38 cellular contexts compared by ENCODE assay signal in the genomic region with DNA sequence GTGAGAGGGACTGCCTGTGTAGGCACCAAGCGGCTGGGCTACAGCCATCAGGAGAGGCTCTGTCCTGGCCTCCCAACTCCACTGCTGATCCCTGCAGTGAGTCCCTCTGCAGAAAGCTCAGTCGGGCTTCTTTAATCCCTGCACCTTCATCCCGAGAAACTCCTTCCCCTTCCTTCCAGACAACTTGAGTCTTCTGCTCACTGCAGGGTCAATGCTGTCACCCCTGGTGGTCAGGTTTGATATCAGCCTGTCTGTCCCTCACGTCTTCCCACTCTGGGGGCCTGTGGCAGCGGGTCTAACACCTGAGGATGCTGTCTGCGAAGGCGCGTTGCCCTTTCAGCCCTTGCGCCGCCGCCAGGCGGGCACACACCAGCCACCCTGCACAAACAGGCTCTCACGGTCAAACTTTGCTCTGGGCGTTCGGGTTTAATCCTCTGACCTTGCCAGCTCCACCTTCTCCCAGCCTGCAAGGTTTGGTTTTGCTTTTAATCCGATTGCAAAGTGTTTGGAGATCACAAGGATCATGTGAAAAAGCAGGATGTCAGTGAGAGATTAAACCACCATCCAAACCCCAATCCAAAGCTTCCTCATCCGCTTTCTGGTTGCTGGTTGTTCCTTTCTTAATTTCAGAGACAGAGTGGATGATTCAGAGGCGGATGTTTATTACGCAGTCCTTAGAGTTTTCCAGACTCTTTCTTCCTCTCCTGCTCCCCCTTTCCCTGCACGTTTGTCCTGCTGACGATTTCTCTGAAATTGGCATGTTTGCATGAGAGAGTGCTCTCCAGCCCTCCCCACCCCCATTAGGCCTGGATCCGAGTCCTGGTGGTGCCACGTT.
DNase-seq lines count a peak whose midpoint lies in the region; ATAC-seq, FAIRE-seq and TF ChIP-seq lines count a peak whose summit lies in the region.
"Had no signal": no experiment of that assay in that cellular context is flagged by ENCODE, and none has a peak within 500 bp of the region (broad histone marks: within the 10 kb centered on the region; RNA-seq: fewer than 3 reads in every experiment).

No MANE protein-coding gene starts in this region.

- peak overlapping the region; percentile 94 for H2BK12ac ChIP-seq in H1 (ENCODE audit: low read depth, low read length)
- H2BK12ac ChIP-seq in neuronal stem cell (ENCODE audit: low read length) = peak overlapping the region; percentile 46

- intact Hi-C loops in Calu3 (cut with micrococcal nuclease; ENCODE audit: unreplicated experiment) (no loop called here), IMR-90 (cut with micrococcal nuclease) (no loop called here)

- H3K36me3 Mint-ChIP-seq in Calu3 (ENCODE audit: insufficient read depth, unreplicated experiment) = no peaks in the 10 kb centered on the region
- H3K36me3 Mint-ChIP-seq: activated naive CD8-positive, alpha-beta T cell; CD4-positive, CD25-positive, alpha-beta regulatory T cell; immature natural killer cell; naive thymus-derived CD4-positive, alpha-beta T cell; T-cell had no signal

- no peak overlapping the region for H3K27ac ChIP-seq in IMR-90 (ENCODE audit: insufficient read depth, low read length)
- no peak overlapping the region; the same call in 1 of the 2 replicates for H3K27ac ChIP-seq in H1 (ENCODE audit: low read depth, low read length)
- H3K27ac ChIP-seq in neuronal stem cell (replicated peaks; ENCODE audit: low read length) = no peak overlapping the region
- H3K27ac ChIP-seq: gastrocnemius medialis, KMS-11, left ventricle myocardium inferior, pancreas, SJSA1, thyroid gland had no signal

- peaks cover 10% of the 10 kb centered on the region for H3K4me1 Mint-ChIP-seq in Calu3 (ENCODE audit: low read depth, unreplicated experiment)
- H3K4me1 Mint-ChIP-seq: activated CD4-positive, alpha-beta T cell treated with anti-CD3 and anti-CD28 coated beads for 36 hours; CD4-positive, CD25-positive, alpha-beta regulatory T cell; immature natural killer cell; naive thymus-derived CD4-positive, alpha-beta T cell; T-cell had no signal

- BruUV-seq in Calu3 (replicated peaks; lab: Mats Ljungman, UMichigan) (no TSS peak), IMR-90 (replicated peaks; lab: Mats Ljungman, UMichigan) (no TSS peak)

- no peak overlapping the region for H2BK120ac ChIP-seq in IMR-90 (ENCODE audit: low read depth, low read length)
- peak overlapping the region; percentile 88 for H2BK120ac ChIP-seq in H1 (replicated peaks; ENCODE audit: low read depth, low read length)
- H2BK120ac ChIP-seq in neuronal stem cell (ENCODE audit: low read depth, low read length) = no peak overlapping the region

- TF ChIP-seq CTCF in Calu3 (IDR thresholded peaks at IDR 0.05; ENCODE audit: unreplicated experiment) = no peak
- no peak for TF ChIP-seq CTCF in IMR-90 (conservative IDR thresholded peaks at IDR 0.05; ENCODE audit: low read depth, low read length)
- peak in 2 of 3 experiments; percentile 8 to 26; a peak in 2 of 4 replicates for TF ChIP-seq CTCF in H1 (IDR thresholded peaks at IDR 0.05; ENCODE audit: control extremely low read depth in 1 of 3, insufficient read depth in 1 of 3, low read depth in 1 of 3, low read length in 3 of 3)

- dilution Hi-C loops in IMR-90 (cut with HindIII; ENCODE audit: low sequenced_read_pairs, unreplicated experiment) = no loop called here

- H3K56ac ChIP-seq in IMR-90 (ENCODE audit: extremely low read depth, insufficient read depth, low read length) (no peak overlapping the region), H1 (replicated peaks; ENCODE audit: insufficient read length, low read depth, low read length) (no peak overlapping the region)

- no peak for FAIRE-seq in H1 (lab: Jason Lieb, UNC)
- FAIRE-seq: A204.1, astrocyte, pancreas, TTC549 had no signal

- no peak overlapping the region for H3K23ac ChIP-seq in IMR-90 (ENCODE audit: low read depth, low read length)
- H3K23ac ChIP-seq in H1 (ENCODE audit: insufficient read length) = no peak overlapping the region
- no peak overlapping the region for H3K23ac ChIP-seq in neuronal stem cell (ENCODE audit: low read depth, low read length, poor library complexity)

- 0% methylated on average over 1 of the region's 23 CpGs; no CpG with 5 or more reads in 1 of the 2 experiments for WGBS in IMR-90 (ENCODE audit: extremely low coverage in 2 of 2, insufficient read length in 1 of 2), 2 experiments
- 83% methylated on average over 20 of the region's 23 CpGs; no CpG with 5 or more reads in 1 of the 2 experiments for WGBS in H1 (ENCODE audit: extremely low coverage in 1 of 2, insufficient coverage in 1 of 2, insufficient read length in 1 of 2, insufficient replicate concordance in 2 of 2, low coverage in 1 of 2, low lambda C conversion rate in 2 of 2, missing lambda C conversion rate in 1 of 2), 2 experiments
- WGBS in neuronal stem cell (ENCODE audit: extremely low coverage in 2 of 2, insufficient read length in 2 of 2, insufficient replicate concordance in 1 of 2), 2 donors = no CpG with 5 or more reads among the region's 23 CpGs

- in situ Hi-C loops in IMR-90 (cut with MboI; ENCODE audit: low sequenced_read_pairs) = no loop called here

- no peak overlapping the region for H3K27ac Mint-ChIP-seq in Calu3 (ENCODE audit: unreplicated experiment)
- H3K27ac Mint-ChIP-seq: activated CD4-positive, alpha-beta T cell treated with anti-CD3 and anti-CD28 coated beads for 36 hours; activated CD8-positive, alpha-beta T cell treated with anti-CD3 and anti-CD28 coated beads, Interleukin-2, amount 10 ng/mL, durations not matched to agents 7 days and 5 days; activated naive CD8-positive, alpha-beta T cell; activated T-helper 2 cell treated with anti-CD3 and anti-CD28 coated beads, Interferon-gamma antibody, Interleukin-2, Interleukin-4, amounts not matched to agents 10 μg/mL and 5 μg/mL and 100 μg/mL, durations not matched to agents 14 hours and 24 hours and 36 hours; CD4-positive, CD25-positive, alpha-beta regulatory T cell; naive thymus-derived CD4-positive, alpha-beta T cell; stimulated activated naive CD8-positive, alpha-beta T cell treated with anti-CD3 and anti-CD28 coated beads, Interleukin-15, Interleukin-2, amounts not matched to agents 100 ng/mL and 50 ng/mL, for 24 hours; T-cell had no signal

- H3K9me3 Mint-ChIP-seq in Calu3 (ENCODE audit: low read depth, unreplicated experiment) = no peaks in the 10 kb centered on the region
- H3K9me3 Mint-ChIP-seq: activated T-helper 2 cell treated with anti-CD3 and anti-CD28 coated beads, Interferon-gamma antibody, Interleukin-2, Interleukin-4, amounts not matched to agents 10 μg/mL and 5 μg/mL and 100 μg/mL, durations not matched to agents 14 hours and 24 hours and 36 hours; immature natural killer cell; stimulated activated naive CD8-positive, alpha-beta T cell treated with anti-CD3 and anti-CD28 coated beads, Interleukin-15, Interleukin-2, amounts not matched to agents 100 ng/mL and 50 ng/mL, for 24 hours; T-cell had no signal

- H3K9me3 ChIP-seq in IMR-90 (ENCODE audit: control insufficient read depth, insufficient read depth, low read length) = no peaks in the 10 kb centered on the region
- H3K9me3 ChIP-seq in H1 (ENCODE audit: insufficient read depth in 2 of 2, low read depth in 1 of 2, low read length in 1 of 2) = no peaks in the 10 kb centered on the region
- no peaks in the 10 kb centered on the region for H3K9me3 ChIP-seq in neuronal stem cell (replicated peaks in 1 of 2; ENCODE audit: control insufficient read depth in 2 of 2, insufficient read depth in 1 of 2, low read depth in 1 of 2, low read length in 2 of 2)
- H3K9me3 ChIP-seq: gastrocnemius medialis, HAP-1, left ventricle myocardium inferior, pancreas, SJSA1, thyroid gland had no signal

- H3K23me2 ChIP-seq in H1 (ENCODE audit: low read depth, low read length) = peaks cover 2% of the 10 kb centered on the region; the same call in 1 of the 2 replicates

- H3K9me1 ChIP-seq in IMR-90 (ENCODE audit: insufficient read depth, low read length) = no peaks in the 10 kb centered on the region

- DNase-seq in Calu3 (no peak), IMR-90 (no peak), H1 (ENCODE audit: low read depth in 1 of 2, low spot score in 2 of 2) (no peak), neuronal stem cell (ENCODE audit: low spot score) (no peak), islet precursor cell (no peak), GM19238 (ENCODE audit: insufficient read length, low spot score) (no peak)
- DNase-seq: activated CD4-positive, alpha-beta T cell treated with anti-CD3 and anti-CD28 coated beads for 36 hours; activated CD8-positive, alpha-beta T cell treated with anti-CD3 and anti-CD28 coated beads, Interleukin-2, amount 10 ng/mL, durations not matched to agents 7 days and 5 days; caudate nucleus; CD4-positive, CD25-positive, alpha-beta regulatory T cell; dermis blood vessel endothelial cell; DMS 273 treated with DMSO at 0.1 percent for 48 hours; gastrocnemius medialis; hippocampal formation; immature natural killer cell; left ventricle myocardium inferior; MM.1S; naive thymus-derived CD4-positive, alpha-beta T cell; NCI-H1417 treated with DMSO at 0.1 percent for 48 hours; NCI-H2081; NCI-H2227 treated with DMSO at 0.1 percent for 48 hours; NCI-H526 treated with DMSO at 0.1 percent for 48 hours; stimulated activated CD4-positive, alpha-beta T cell treated with anti-CD3 and anti-CD28 coated beads, Interleukin-4, amount 100 ng/mL, for 4 hours; T-cell; thyroid gland had no signal

- no peak for TF ChIP-seq POLR2A in IMR-90 (IDR thresholded peaks at IDR 0.05; ENCODE audit: low read depth, low read length)
- no peak for TF ChIP-seq POLR2A in H1 (IDR thresholded peaks at IDR 0.05; ENCODE audit: control extremely low read depth in 1 of 2, low read depth in 2 of 2, low read length in 2 of 2)

- no peaks in the 10 kb centered on the region for H3K79me2 ChIP-seq in H1 (ENCODE audit: control insufficient read depth in 1 of 2, insufficient read depth in 2 of 2, low read length in 2 of 2)

- no peaks in the 10 kb centered on the region for H3K27me3 Mint-ChIP-seq in Calu3 (ENCODE audit: unreplicated experiment)
- H3K27me3 Mint-ChIP-seq: CD4-positive, CD25-positive, alpha-beta regulatory T cell; stimulated activated naive CD8-positive, alpha-beta T cell treated with anti-CD3 and anti-CD28 coated beads, Interleukin-15, Interleukin-2, amounts not matched to agents 100 ng/mL and 50 ng/mL, for 24 hours had no signal

- H3K9ac ChIP-seq in IMR-90 (ENCODE audit: low read depth, low read length) = no peak overlapping the region
- 0 out of 7 replicates have a peak overlapping the region, but pooled peaks of 1 of the 4 experiments have one; percentile 24 for H3K9ac ChIP-seq in H1 (replicated peaks in 1 of 4; ENCODE audit: extremely low read depth in 1 of 4, low read depth in 3 of 4, low read length in 3 of 4)
- no peak overlapping the region for H3K9ac ChIP-seq in neuronal stem cell (ENCODE audit: low read depth, low read length, poor library complexity)
- H3K9ac ChIP-seq: KMS-11 had no signal

- no peak for TF ChIP-seq EP300 in H1 (IDR thresholded peaks at IDR 0.05; ENCODE audit: borderline replicate concordance in 1 of 2, low read depth in 2 of 2, low read length in 2 of 2)

- H2AFZ ChIP-seq in IMR-90 (replicated peaks; ENCODE audit: low read length, poor library complexity) (peak overlapping the region; percentile 46), H1 (ENCODE audit: low read length) (peak overlapping the region; percentile 59), neuronal stem cell (ENCODE audit: low read length) (peak overlapping the region; percentile 29)

- no peak overlapping the region for H2AK9ac ChIP-seq in IMR-90 (replicated peaks; ENCODE audit: low read depth, low read length, poor library complexity)

- H2BK15ac ChIP-seq in IMR-90 (ENCODE audit: low read depth, low read length) (no peak overlapping the region), H1 (ENCODE audit: low read length) (peak overlapping the region; percentile 10; the same call in 1 of the 2 replicates), neuronal stem cell (ENCODE audit: low read length) (no peak overlapping the region)

- ATAC-seq in IMR-90 (ENCODE audit: low read depth) (no peak), GM19035 (IDR thresholded peaks at IDR 0.05; ENCODE audit: unreplicated experiment) (no peak), GM19324 (IDR thresholded peaks at IDR 0.05; ENCODE audit: low FRiP score, unreplicated experiment) (no peak)
- ATAC-seq: activated CD4-positive, alpha-beta T cell treated with anti-CD3 and anti-CD28 coated beads for 36 hours; activated CD8-positive, alpha-beta T cell treated with anti-CD3 and anti-CD28 coated beads, Interleukin-2, amount 10 ng/mL, durations not matched to agents 7 days and 5 days; gastrocnemius medialis; naive thymus-derived CD4-positive, alpha-beta T cell; pancreas; sciatic nerve; T-cell had no signal

- peak overlapping the region; percentile 9 for H3K4me3 Mint-ChIP-seq in Calu3 (ENCODE audit: low read depth, unreplicated experiment)
- H3K4me3 Mint-ChIP-seq: activated CD4-positive, alpha-beta T cell treated with anti-CD3 and anti-CD28 coated beads for 36 hours; activated CD8-positive, alpha-beta T cell treated with anti-CD3 and anti-CD28 coated beads, Interleukin-2, amount 10 ng/mL, durations not matched to agents 7 days and 5 days; activated naive CD8-positive, alpha-beta T cell; CD4-positive, CD25-positive, alpha-beta regulatory T cell; immature natural killer cell; naive thymus-derived CD4-positive, alpha-beta T cell; stimulated activated naive CD8-positive, alpha-beta T cell treated with anti-CD3 and anti-CD28 coated beads, Interleukin-15, Interleukin-2, amounts not matched to agents 100 ng/mL and 50 ng/mL, for 24 hours; T-cell had no signal

- no peak overlapping the region for H4K5ac ChIP-seq in IMR-90 (ENCODE audit: low read depth, low read length)
- H4K5ac ChIP-seq in H1 (ENCODE audit: insufficient read length, low read depth, low read length) = peak overlapping the region; percentile 58

- CTCF ChIA-PET in Calu3 (lab: Charles Lee) (no interaction called here), IMR-90 (lab: Yijun Ruan, JAX) (no interaction called here), H1 (lab: Charles Lee; ENCODE audit: partially characterized antibody) (no interaction called here)

- H3K14ac ChIP-seq in IMR-90 (replicated peaks; ENCODE audit: low read depth, low read length) (no peak overlapping the region), H1 (ENCODE audit: insufficient read length) (peak overlapping the region; percentile 92), neuronal stem cell (ENCODE audit: low read length) (no peak overlapping the region)

- H2AK5ac ChIP-seq in IMR-90 (ENCODE audit: low read depth, low read length) (no peak overlapping the region), H1 (ENCODE audit: low read depth, low read length) (peak overlapping the region; percentile 26), neuronal stem cell (ENCODE audit: low read depth, low read length) (peak overlapping the region; percentile 25)

- H4K8ac ChIP-seq in IMR-90 (ENCODE audit: low read depth in 2 of 2, low read length in 2 of 2) = no peak overlapping the region
- no peak overlapping the region for H4K8ac ChIP-seq in H1 (ENCODE audit: extremely low read depth, insufficient read depth, low read length)
- no peak overlapping the region for H4K8ac ChIP-seq in neuronal stem cell (ENCODE audit: low read depth, low read length)

- TF ChIP-seq RAD21 in IMR-90 (IDR thresholded peaks at IDR 0.05; ENCODE audit: low read length) (no peak), H1 (IDR thresholded peaks at IDR 0.05 in 1 of 2, conservative IDR thresholded peaks at IDR 0.05 in 1 of 2; ENCODE audit: low read depth in 2 of 2, low read length in 2 of 2) (peak in 1 of 2 experiments; percentile 9; a peak in 1 of 4 replicates)

- no peaks in the 10 kb centered on the region for H3K36me3 ChIP-seq in IMR-90 (ENCODE audit: control insufficient read depth, insufficient read depth, low read length)
- no peaks in the 10 kb centered on the region for H3K36me3 ChIP-seq in H1 (ENCODE audit: control insufficient read depth in 2 of 4, insufficient read depth in 4 of 4, low read length in 3 of 4)
- H3K36me3 ChIP-seq in neuronal stem cell (replicated peaks in 1 of 2; ENCODE audit: control insufficient read depth in 2 of 2, insufficient read depth in 2 of 2, low read length in 2 of 2) = no peaks in the 10 kb centered on the region
- H3K36me3 ChIP-seq: gastrocnemius medialis, HAP-1, left ventricle myocardium inferior, pancreas, SJSA1, thyroid gland had no signal

- H3K4me1 ChIP-seq in IMR-90 (ENCODE audit: control insufficient read depth, insufficient read depth, low read length) = no peaks in the 10 kb centered on the region
- H3K4me1 ChIP-seq in H1 (replicated peaks in 1 of 4; ENCODE audit: control insufficient read depth in 3 of 4, insufficient read depth in 4 of 4, low read length in 3 of 4) = peaks cover 9 to 21% (median 15%) of the 10 kb centered on the region in 4 experiments; a peak in 6 of 7 replicates
- H3K4me1 ChIP-seq in neuronal stem cell (ENCODE audit: control insufficient read depth in 2 of 2, insufficient read depth in 1 of 2, low read depth in 1 of 2, low read length in 2 of 2) = peaks cover 9 to 17% of the 10 kb centered on the region in 2 donors
- H3K4me1 ChIP-seq: gastrocnemius medialis, left ventricle myocardium inferior, pancreas, SJSA1, thyroid gland had no signal

- H2BK20ac ChIP-seq in IMR-90 (ENCODE audit: low read depth, low read length) = no peak overlapping the region
- H2BK20ac ChIP-seq in H1 (ENCODE audit: low read length) = peak overlapping the region; percentile 94

- no peak overlapping the region for H3K4me2 ChIP-seq in IMR-90 (ENCODE audit: low read depth, low read length)
- H3K4me2 ChIP-seq in H1 (ENCODE audit: insufficient read depth in 1 of 2, low read depth in 2 of 2, low read length in 2 of 2) = no peak overlapping the region
- no peak overlapping the region for H3K4me2 ChIP-seq in neuronal stem cell (ENCODE audit: insufficient read depth, low read length, poor library complexity, severe bottlenecking)
- H3K4me2 ChIP-seq: KMS-11 had no signal

- POLR2A ChIA-PET in IMR-90 (lab: Charles Lee; ENCODE audit: unreplicated experiment) (no interaction called here), H1 (lab: Charles Lee; ENCODE audit: partially characterized antibody) (interaction anchor here (1.5 kb wide), 2 partner anchors 9 to 75 kb away, joined by 4 to 5 read pairs; a partner anchor contains a TSS)

- H2BK5ac ChIP-seq in IMR-90 (ENCODE audit: low read depth, low read length, poor library complexity, severe bottlenecking) (no peak overlapping the region), H1 (ENCODE audit: low read depth, low read length) (peak overlapping the region; percentile 57), neuronal stem cell (ENCODE audit: low read length) (no peak overlapping the region)

- H4K20me1 ChIP-seq in IMR-90 (ENCODE audit: insufficient read depth, low read length) (no peaks in the 10 kb centered on the region), H1 (replicated peaks in 1 of 2; ENCODE audit: control insufficient read depth in 1 of 2, insufficient read depth in 2 of 2, low read length in 2 of 2) (no peaks in the 10 kb centered on the region)

- no peaks in the 10 kb centered on the region for H3K79me1 ChIP-seq in IMR-90 (ENCODE audit: low read depth in 1 of 2, low read length in 2 of 2)
- no peaks in the 10 kb centered on the region for H3K79me1 ChIP-seq in H1 (ENCODE audit: low read depth, low read length)
- H3K79me1 ChIP-seq in neuronal stem cell (ENCODE audit: low read depth, low read length) = no peaks in the 10 kb centered on the region

- H3K18ac ChIP-seq in IMR-90 (ENCODE audit: low read depth, low read length) = no peak overlapping the region
- peak overlapping the region; percentile 84 for H3K18ac ChIP-seq in H1 (ENCODE audit: extremely low read depth, low read length)
- H3K18ac ChIP-seq in neuronal stem cell (ENCODE audit: low read length) = peak overlapping the region; percentile 20

- H3K4ac ChIP-seq in IMR-90 (ENCODE audit: low read depth, low read length) (no peak overlapping the region), H1 (replicated peaks; ENCODE audit: insufficient read length, low read depth, low read length) (peak overlapping the region; percentile 63), neuronal stem cell (ENCODE audit: low read length) (peak overlapping the region; percentile 44)

- H3K4me3 ChIP-seq in IMR-90 (ENCODE audit: insufficient read depth, low read depth, low read length) (no peak overlapping the region), H1 (ENCODE audit: extremely low read depth in 1 of 4, insufficient read depth in 2 of 4, low read depth in 3 of 4, low read length in 4 of 4) (no peak overlapping the region), neuronal stem cell (ENCODE audit: low read length in 2 of 2) (no peak overlapping the region)
- H3K4me3 ChIP-seq: gastrocnemius medialis, HAP-1, left ventricle myocardium inferior, pancreas, SJSA1, thyroid gland had no signal

- H3K27me3 ChIP-seq in IMR-90 (ENCODE audit: control insufficient read depth, insufficient read depth, low read length) (no peaks in the 10 kb centered on the region), H1 (replicated peaks in 1 of 4; ENCODE audit: control insufficient read depth in 3 of 4, extremely low read depth in 1 of 4, insufficient read depth in 3 of 4, low read length in 3 of 4) (no peaks in the 10 kb centered on the region), neuronal stem cell (ENCODE audit: control insufficient read depth in 3 of 3, insufficient read depth in 3 of 3, low read depth in 1 of 3, low read length in 3 of 3) (no peaks in the 10 kb centered on the region)
- H3K27me3 ChIP-seq: gastrocnemius medialis, pancreas, SJSA1, thyroid gland had no signal

- H4K91ac ChIP-seq in IMR-90 (ENCODE audit: insufficient read depth, low read depth, low read length) (no peak overlapping the region), H1 (replicated peaks; ENCODE audit: insufficient read length, low read length) (peak overlapping the region; percentile 90), neuronal stem cell (ENCODE audit: low read depth, low read length, poor library complexity) (peak overlapping the region; percentile 74)

Comparison
In these comparisons a context has a peak if more than half of its experiments do, and no peak if none do; other contexts are left out.
1. CTCF ChIP-seq: peak in H1 (2 of 3); none in Calu3 (single experiment) and IMR-90 (single experiment).
2. Peak in every context shown above with its lines, with median percentiles within 50 percentile points of each other: H2AFZ ChIP-seq.